In genomic region chr5:77076961-77077820, GRCh38 we compare ENCODE assay signal across 8 cellular contexts. TPM values are rescaled to one million over a fixed set of nuclear protein-coding genes. Genes with fewer than 3 reads are reported as not detected.
DNase-seq lines count a peak whose midpoint lies in the region; ATAC-seq and TF ChIP-seq lines count a peak whose summit lies in the region.

No MANE protein-coding gene starts in this region.

- H3K4me1 Mint-ChIP-seq in CD14-positive monocyte (peaks cover 14% of the 10 kb centered on the region), chondrocyte (ENCODE audit: low read depth) (peaks cover 10% of the 10 kb centered on the region)

- peak overlapping the region; percentile 47 for H3K9ac ChIP-seq in HUES6 (ENCODE audit: low read length)

- H3K9me3 ChIP-seq in HUES6 (ENCODE audit: control insufficient read depth, insufficient read depth, low read depth, low read length), result no peaks in the 10 kb centered on the region

- DNase-seq in CD14-positive monocyte (ENCODE audit: low spot score) (peak; percentile 55), chondrocyte (ENCODE audit: low spot score) (no peak), kidney glomerular epithelial cell (lab: John Stamatoyannopoulos, UW) (peak; percentile 20), SK-N-DZ (ENCODE audit: low spot score) (no peak)
- peak in 3 of 4 experiments; percentile 24 to 55 (median 45) for DNase-seq in stimulated activated CD4-positive, alpha-beta T cell treated with anti-CD3 and anti-CD28 coated beads, Interleukin-1b, Interleukin-23, amount 100 ng/mL, for 24 hours (ENCODE audit: low read depth in 4 of 4, low spot score in 1 of 4)

- peak; percentile 90 for ATAC-seq in GM19467 (IDR thresholded peaks at IDR 0.05; ENCODE audit: unreplicated experiment)

- no peaks in the 10 kb centered on the region for H3K36me3 ChIP-seq in HUES6 (ENCODE audit: control insufficient read depth, insufficient read depth, low read length)

- intact Hi-C loops in CD14-positive monocyte (cut with micrococcal nuclease), result loop anchor here in 1 of 2 donors (5.0 kb wide), 1 partner anchor 210 kb away; no protein-coding TSS in a partner anchor

- H3K4me3 ChIP-seq in HUES6 (ENCODE audit: low read depth, low read length) (peak overlapping the region; percentile 82), WI38 (ENCODE audit: low read depth, low read length) (peak overlapping the region; percentile 49)

- H3K27ac Mint-ChIP-seq in CD14-positive monocyte (peak overlapping the region in 1 of 7 donors; percentile 13), chondrocyte (ENCODE audit: unreplicated experiment) (peak overlapping the region; percentile 72)

- H3K36me3 Mint-ChIP-seq in CD14-positive monocyte (peaks cover 35 to 38% of the 10 kb centered on the region in 2 donors), chondrocyte (ENCODE audit: low read depth) (peaks cover 3% of the 10 kb centered on the region)

- H3K4me3 Mint-ChIP-seq in CD14-positive monocyte (peak overlapping the region; percentile 76 to 83), chondrocyte (ENCODE audit: unreplicated experiment) (peak overlapping the region; percentile 66)

- peaks cover 15% of the 10 kb centered on the region; the same call in 1 of the 2 replicates for H3K27me3 ChIP-seq in HUES6 (ENCODE audit: control insufficient read depth, insufficient read depth, low read length)

- TF ChIP-seq CTCF in CD14-positive monocyte (IDR thresholded peaks at IDR 0.05), result peak; percentile 97
- TF ChIP-seq CTCF in WI38 (IDR thresholded peaks at IDR 0.05; ENCODE audit: low read depth, low read length), result peak; percentile 58
- peak; percentile 89 for TF ChIP-seq CTCF in chondrocyte (IDR thresholded peaks at IDR 0.05)

- H3K27ac ChIP-seq in HUES6 (ENCODE audit: low read depth, low read length), result no peak overlapping the region

- peaks cover 10% of the 10 kb centered on the region; the same call in 1 of the 2 replicates for H3K4me1 ChIP-seq in HUES6 (ENCODE audit: control insufficient read depth, insufficient read depth, low read length)

- H3K9me3 Mint-ChIP-seq in CD14-positive monocyte (no peaks in the 10 kb centered on the region), chondrocyte (ENCODE audit: low read depth) (no peaks in the 10 kb centered on the region)

- H3K27me3 Mint-ChIP-seq in CD14-positive monocyte (ENCODE audit: low read depth in 3 of 3) (peaks cover 1 to 2% (median 2%) of the 10 kb centered on the region in 3 donors), chondrocyte (ENCODE audit: low read depth) (no peaks in the 10 kb centered on the region)

RNA-seq across cellular contexts. Expression of gene ZBED3, which starts 9.9 kb away (rescaled TPM):
- polyA plus RNA-seq in CD14-positive monocyte, result 1 to 10 TPM; 1.2 to 1.5 TPM
- total RNA-seq in chondrocyte, result 10.7 to 15.8 TPM (median 14.7 TPM) in 3 replicates
- 1.1 and 2.4 TPM in 2 replicates for polyA plus RNA-seq in SK-N-DZ (2014; cell fraction: cytosol; rRNA removed)
- polyA plus RNA-seq in SK-N-DZ (2014; cell fraction: nucleus; rRNA removed), result 0.51 and 2.7 TPM in 2 replicates

RNA-seq across cellular contexts. Expression of gene AGGF1, which starts 47.0 kb away (rescaled TPM):
- polyA plus RNA-seq in CD14-positive monocyte, result 10 to 100 TPM; 13.0 to 21.9 TPM
- total RNA-seq in chondrocyte, result 17.3 to 21.0 TPM (median 17.4 TPM) in 3 replicates
- polyA plus RNA-seq in SK-N-DZ (2014; cell fraction: cytosol; rRNA removed), result 18.1 and 18.9 TPM in 2 replicates
- 15.7 and 18.1 TPM in 2 replicates for polyA plus RNA-seq in SK-N-DZ (2014; cell fraction: nucleus; rRNA removed)

Comparison
In these comparisons a context has a peak if more than half of its experiments do, and no peak if none do; other contexts are left out.
1. DNase-seq: peak in CD14-positive monocyte (single experiment), kidney glomerular epithelial cell (single experiment) and stimulated activated CD4-positive, alpha-beta T cell treated with anti-CD3 and anti-CD28 coated beads, Interleukin-1b, Interleukin-23, amount 100 ng/mL, for 24 hours (3 of 4); none in chondrocyte (single experiment) and SK-N-DZ (single experiment).
2. Peak in every context shown above with its lines, with median percentiles within 50 percentile points of each other: CTCF ChIP-seq.